ENCODE assay signal across 2 cellular contexts in the genomic region with DNA sequence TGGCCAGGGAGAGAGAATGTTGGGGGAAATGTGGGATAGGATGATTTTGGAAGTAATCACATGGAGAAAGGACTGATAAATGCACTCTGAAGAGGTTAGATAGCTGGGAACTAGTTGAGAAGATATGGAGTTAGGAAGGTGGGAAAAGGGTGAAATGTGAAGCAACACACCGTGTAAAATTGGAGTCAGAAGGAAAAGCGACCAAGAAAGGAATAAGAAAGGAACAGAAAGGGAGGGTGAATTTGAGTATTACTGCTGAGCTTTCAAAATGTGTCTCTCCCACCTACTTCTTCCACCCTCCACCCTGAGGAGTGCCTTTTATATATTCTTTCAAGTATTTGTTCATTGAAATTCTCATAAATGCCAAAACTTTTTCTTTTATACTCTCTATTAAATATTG.
TF ChIP-seq lines count a peak whose summit lies in the region.

No MANE protein-coding gene starts in this region.

TF ChIP-seq in HEK293, 187 proteins besides CTCF, POLR2A, EP300 and RAD21 (continued from another document):
- TF ChIP-seq ZNF561 (tag by site-specific recombination; IDR thresholded peaks at IDR 0.05; ENCODE audit: borderline replicate concordance): no peak
- peak; percentile 73 for TF ChIP-seq ZNF133 (tag by site-specific recombination; IDR thresholded peaks at IDR 0.05)
- TF ChIP-seq PRDM1 (tag by site-specific recombination; IDR thresholded peaks at IDR 0.05): peak; percentile 65
- no peak for TF ChIP-seq ZNF549 (tag by site-specific recombination; IDR thresholded peaks at IDR 0.05)
- TF ChIP-seq, protein P1, sequence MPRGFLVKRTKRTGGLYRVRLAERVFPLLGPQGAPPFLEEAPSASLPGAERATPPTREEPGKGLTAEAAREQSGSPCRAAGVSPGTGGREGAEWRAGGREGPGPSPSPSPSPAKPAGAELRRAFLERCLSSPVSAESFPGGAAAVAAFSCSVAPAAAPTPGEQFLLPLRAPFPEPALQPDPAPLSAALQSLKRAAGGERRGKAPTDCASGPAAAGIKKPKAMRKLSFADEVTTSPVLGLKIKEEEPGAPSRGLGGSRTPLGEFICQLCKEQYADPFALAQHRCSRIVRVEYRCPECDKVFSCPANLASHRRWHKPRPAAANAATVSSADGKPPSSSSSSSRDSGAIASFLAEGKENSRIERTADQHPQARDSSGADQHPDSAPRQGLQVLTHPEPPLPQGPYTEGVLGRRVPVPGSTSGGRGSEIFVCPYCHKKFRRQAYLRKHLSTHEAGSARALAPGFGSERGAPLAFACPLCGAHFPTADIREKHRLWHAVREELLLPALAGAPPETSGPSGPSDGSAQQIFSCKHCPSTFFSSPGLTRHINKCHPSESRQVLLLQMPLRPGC (tag by site-specific recombination; IDR thresholded peaks at IDR 0.05): no peak
- TF ChIP-seq, protein P2, sequence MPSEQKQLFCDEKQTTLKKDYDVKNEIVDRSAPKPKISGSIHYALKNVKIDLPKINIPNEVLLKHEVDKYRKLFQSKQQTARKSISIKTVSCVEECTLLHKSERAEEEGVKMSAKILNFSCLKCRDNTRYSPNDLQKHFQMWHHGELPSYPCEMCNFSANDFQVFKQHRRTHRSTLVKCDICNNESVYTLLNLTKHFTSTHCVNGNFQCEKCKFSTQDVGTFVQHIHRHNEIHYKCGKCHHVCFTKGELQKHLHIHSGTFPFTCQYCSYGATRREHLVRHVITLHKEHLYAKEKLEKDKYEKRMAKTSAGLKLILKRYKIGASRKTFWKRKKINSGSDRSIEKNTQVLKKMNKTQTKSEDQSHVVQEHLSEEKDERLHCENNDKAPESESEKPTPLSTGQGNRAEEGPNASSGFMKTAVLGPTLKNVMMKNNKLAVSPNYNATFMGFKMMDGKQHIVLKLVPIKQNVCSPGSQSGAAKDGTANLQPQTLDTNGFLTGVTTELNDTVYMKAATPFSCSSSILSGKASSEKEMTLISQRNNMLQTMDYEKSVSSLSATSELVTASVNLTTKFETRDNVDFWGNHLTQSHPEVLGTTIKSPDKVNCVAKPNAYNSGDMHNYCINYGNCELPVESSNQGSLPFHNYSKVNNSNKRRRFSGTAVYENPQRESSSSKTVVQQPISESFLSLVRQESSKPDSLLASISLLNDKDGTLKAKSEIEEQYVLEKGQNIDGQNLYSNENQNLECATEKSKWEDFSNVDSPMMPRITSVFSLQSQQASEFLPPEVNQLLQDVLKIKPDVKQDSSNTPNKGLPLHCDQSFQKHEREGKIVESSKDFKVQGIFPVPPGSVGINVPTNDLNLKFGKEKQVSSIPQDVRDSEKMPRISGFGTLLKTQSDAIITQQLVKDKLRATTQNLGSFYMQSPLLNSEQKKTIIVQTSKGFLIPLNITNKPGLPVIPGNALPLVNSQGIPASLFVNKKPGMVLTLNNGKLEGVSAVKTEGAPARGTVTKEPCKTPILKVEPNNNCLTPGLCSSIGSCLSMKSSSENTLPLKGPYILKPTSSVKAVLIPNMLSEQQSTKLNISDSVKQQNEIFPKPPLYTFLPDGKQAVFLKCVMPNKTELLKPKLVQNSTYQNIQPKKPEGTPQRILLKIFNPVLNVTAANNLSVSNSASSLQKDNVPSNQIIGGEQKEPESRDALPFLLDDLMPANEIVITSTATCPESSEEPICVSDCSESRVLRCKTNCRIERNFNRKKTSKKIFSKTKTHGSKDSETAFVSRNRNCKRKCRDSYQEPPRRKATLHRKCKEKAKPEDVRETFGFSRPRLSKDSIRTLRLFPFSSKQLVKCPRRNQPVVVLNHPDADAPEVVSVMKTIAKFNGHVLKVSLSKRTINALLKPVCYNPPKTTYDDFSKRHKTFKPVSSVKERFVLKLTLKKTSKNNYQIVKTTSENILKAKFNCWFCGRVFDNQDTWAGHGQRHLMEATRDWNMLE (tag by site-specific recombination; conservative IDR thresholded peaks at IDR 0.05; ENCODE audit: low read depth): no peak

TF ChIP-seq in H1, 55 proteins besides CTCF, POLR2A, EP300 and RAD21 (continued from another document):
- TF ChIP-seq RNF2 (IDR thresholded peaks at IDR 0.05; ENCODE audit: borderline replicate concordance, low read depth, low read length, missing control alignments, poor library complexity, severe bottlenecking): no peak
- TF ChIP-seq, protein P3, sequence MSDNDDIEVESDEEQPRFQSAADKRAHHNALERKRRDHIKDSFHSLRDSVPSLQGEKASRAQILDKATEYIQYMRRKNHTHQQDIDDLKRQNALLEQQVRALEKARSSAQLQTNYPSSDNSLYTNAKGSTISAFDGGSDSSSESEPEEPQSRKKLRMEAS (IDR thresholded peaks at IDR 0.05): no peak
- no peak for TF ChIP-seq GTF2F1 (IDR thresholded peaks at IDR 0.05; ENCODE audit: borderline replicate concordance, low read depth, low read length)
- TF ChIP-seq CHD1 (IDR thresholded peaks at IDR 0.05; ENCODE audit: low read depth, low read length): no peak
- TF ChIP-seq NRF1 (IDR thresholded peaks at IDR 0.05; ENCODE audit: low read depth, low read length): no peak
- TF ChIP-seq CBX8 (IDR thresholded peaks at IDR 0.05; ENCODE audit: borderline replicate concordance, low read depth, low read length): no peak
- no peak for TF ChIP-seq SP1 (IDR thresholded peaks at IDR 0.05; ENCODE audit: low read depth, low read length)
- TF ChIP-seq CEBPB (IDR thresholded peaks at IDR 0.05; ENCODE audit: low read depth, low read length): no peak
- no peak for TF ChIP-seq CHD2 (IDR thresholded peaks at IDR 0.05; ENCODE audit: low read length)
- no peak for TF ChIP-seq KDM5A (IDR thresholded peaks at IDR 0.05; ENCODE audit: low read length)
- TF ChIP-seq SRF (IDR thresholded peaks at IDR 0.05; ENCODE audit: low read depth, low read length): no peak
- TF ChIP-seq SP2 (IDR thresholded peaks at IDR 0.05; ENCODE audit: low read length): no peak
- no peak for TF ChIP-seq CTBP2 (IDR thresholded peaks at IDR 0.05; ENCODE audit: borderline replicate concordance, insufficient read depth, insufficient read length, low read length)
- TF ChIP-seq TCF12 (IDR thresholded peaks at IDR 0.05; ENCODE audit: low read depth, low read length): no peak
- TF ChIP-seq TAF1 (IDR thresholded peaks at IDR 0.05; ENCODE audit: low read depth, low read length): no peak
